Comparison of ENCODE assay signal across 8 cellular contexts in genomic region chr12:48818831-48819590, GRCh38. TPM values are rescaled to one million over a fixed set of nuclear protein-coding genes. Genes with fewer than 3 reads are reported as not detected.
A peak's percentile ranks its signal among the peaks of the same experiment; 100 is the strongest.
DNase-seq lines count a peak whose midpoint lies in the region; ATAC-seq and TF ChIP-seq lines count a peak whose summit lies in the region.

No MANE protein-coding gene starts in this region.

- no peak for TF ChIP-seq POLR2A in ovary (IDR thresholded peaks at IDR 0.05)

- intact Hi-C loops in ovary (cut with DNase I), result no loop called here

- peak overlapping the region; percentile 75 for H3K4me3 ChIP-seq in ovary

- DNase-seq in NCI-H82 (lab: John Stamatoyannopoulos, UW), result peak; percentile 58
- no peak for DNase-seq in NCI-H82 treated with DMSO at 0.1 percent for 48 hours (lab: John Stamatoyannopoulos, UW; ENCODE audit: unreplicated experiment)
- peak in 18 of 34 experiments; percentile 4 to 51 (median 16) for DNase-seq in T-cell
- DNase-seq in effector memory CD8-positive, alpha-beta T cell, result no peak
- peak in 3 of 5 donors; percentile 49 to 66 (median 61) for DNase-seq in ovary
- no peak for DNase-seq in mesenteric fat pad (ENCODE audit: low spot score)

- peak overlapping the region; percentile 23 to 58 for H3K27ac Mint-ChIP-seq in T-cell
- H3K27ac Mint-ChIP-seq in effector memory CD8-positive, alpha-beta T cell, result peak overlapping the region; percentile 45 to 46

- peak overlapping the region; percentile 18 to 95 for H3K27ac ChIP-seq in ovary

- CTCF ChIA-PET in T-cell (lab: Charles Lee), result interaction anchor here in 1 of 2 donors (0.5 kb wide), 1 partner anchor 184 kb away, joined by 3 read pairs; no protein-coding TSS in a partner anchor

- no peaks in the 10 kb centered on the region for H3K36me3 Mint-ChIP-seq in T-cell
- peaks cover 9% of the 10 kb centered on the region for H3K36me3 Mint-ChIP-seq in effector memory CD8-positive, alpha-beta T cell (ENCODE audit: insufficient read depth)

- peak in 1 of 3 donors; percentile 30 for TF ChIP-seq CTCF in ovary (IDR thresholded peaks at IDR 0.05)

- H3K4me1 Mint-ChIP-seq in T-cell, result peaks cover 28 to 40% (median 37%) of the 10 kb centered on the region in 3 donors
- peaks cover 34 to 42% of the 10 kb centered on the region in 2 donors for H3K4me1 Mint-ChIP-seq in effector memory CD8-positive, alpha-beta T cell (ENCODE audit: low read depth in 2 of 2)

- POLR2A ChIA-PET in T-cell (lab: Charles Lee), result interaction anchor here in 1 of 2 donors (0.6 kb wide), 1 partner anchor 578 kb away, joined by 3 read pairs; no protein-coding TSS in a partner anchor

- peak overlapping the region; percentile 74 to 91 (median 86) for H3K4me3 Mint-ChIP-seq in T-cell
- peak overlapping the region; percentile 89 to 93 for H3K4me3 Mint-ChIP-seq in effector memory CD8-positive, alpha-beta T cell

- 15 to 34% (median 32%) methylated on average over 18 to 37 of the region's 37 CpGs for WGBS in ovary, 3 donors

- H3K27me3 ChIP-seq in ovary, result no peaks in the 10 kb centered on the region

- H3K9me3 Mint-ChIP-seq in T-cell, result no peaks in the 10 kb centered on the region
- H3K9me3 Mint-ChIP-seq in effector memory CD8-positive, alpha-beta T cell, result no peaks in the 10 kb centered on the region

- peaks cover 0 to 4% of the 10 kb centered on the region in 2 donors for H3K27me3 Mint-ChIP-seq in T-cell
- no peaks in the 10 kb centered on the region for H3K27me3 Mint-ChIP-seq in effector memory CD8-positive, alpha-beta T cell

- TF ChIP-seq EP300 in ovary (IDR thresholded peaks at IDR 0.05), result no peak

- ATAC-seq in T-cell (replicated peaks in 1 of 4), result peak; percentile 2 to 28 (median 16)
- no peak for ATAC-seq in effector memory CD8-positive, alpha-beta T cell (replicated peaks)
- ATAC-seq in HG03045 (IDR thresholded peaks at IDR 0.05; ENCODE audit: unreplicated experiment), result no peak
- ATAC-seq in HG02852 (IDR thresholded peaks at IDR 0.05; ENCODE audit: unreplicated experiment), result no peak

- H3K4me1 ChIP-seq in ovary (ENCODE audit: insufficient read depth), result peaks cover 12% of the 10 kb centered on the region

- no peaks in the 10 kb centered on the region for H3K36me3 ChIP-seq in ovary

- no peaks in the 10 kb centered on the region for H3K9me3 ChIP-seq in ovary

RNA-seq across cellular contexts. Expression of gene CACNB3, which starts 0.7 kb away (rescaled TPM):
- total RNA-seq in T-cell, result 10 to 100 TPM in 2 of 5 donors, 1 to 10 TPM in 3; 4.3 to 12.4 (median 8.9) TPM
- 100 to 1,000 TPM in 3 of 7 donors, 10 to 100 TPM in 4; 24.1 to 162 (median 92.3) TPM for total RNA-seq in ovary
- polyA plus RNA-seq in ovary, result 10 to 100 TPM; 29.5 to 50.5 TPM
- total RNA-seq in mesenteric fat pad, result 13.2 TPM

RNA-seq across cellular contexts. Expression of gene ADCY6, which starts 30.1 kb away (rescaled TPM):
- total RNA-seq in T-cell (under 1 TPM in 4 of 5 donors, not detected in 1; 0.10 to 0.76 (median 0.66) TPM), ovary (10 to 100 TPM; 14.8 to 83.3 (median 51.9) TPM), mesenteric fat pad (58.5 TPM)
- polyA plus RNA-seq in ovary, result 10 to 100 TPM; 25.4 to 28.1 TPM

RNA-seq across cellular contexts. Expression of gene DDX23, which starts 33.0 kb away (rescaled TPM):
- 100 to 1,000 TPM in 3 of 5 donors, 10 to 100 TPM in 2; 86.8 to 158 (median 144) TPM for total RNA-seq in T-cell
- 10 to 100 TPM; 48.0 to 82.2 (median 70.5) TPM for total RNA-seq in ovary
- polyA plus RNA-seq in ovary, result 100 to 1,000 TPM in 1 of 2 donors, 10 to 100 TPM in 1; 60.0 to 108 TPM
- total RNA-seq in mesenteric fat pad, result 45.1 TPM

RNA-seq across cellular contexts. Expression of gene RND1, which starts 46.7 kb away (rescaled TPM):
- total RNA-seq in T-cell, result 10 to 100 TPM in 1 of 5 donors, 1 to 10 TPM in 4; 2.6 to 10.5 (median 5.0) TPM
- total RNA-seq in ovary, result 1 to 10 TPM in 1 of 7 donors, under 1 TPM in 6; 0.23 to 3.8 (median 0.38) TPM
- 1 to 10 TPM; 1.2 to 2.1 TPM for polyA plus RNA-seq in ovary
- 4.7 TPM for total RNA-seq in mesenteric fat pad

Comparison
In these comparisons a context has a peak if more than half of its experiments do, and no peak if none do; other contexts are left out.
1. DNase-seq: peak in NCI-H82 (single experiment), T-cell (18 of 34) and ovary (3 of 5); none in NCI-H82 treated with DMSO at 0.1 percent for 48 hours (single experiment), effector memory CD8-positive, alpha-beta T cell (0 of 3) and mesenteric fat pad (single experiment).
2. ATAC-seq: peak in T-cell (4 of 4); none in effector memory CD8-positive, alpha-beta T cell (single experiment), HG03045 (single experiment) and HG02852 (single experiment).
3. RNA of gene ADCY6, which starts 30.1 kb away (total RNA-seq): 58.5 TPM in mesenteric fat pad (single experiment) and 14.8 to 83.3 TPM in ovary; 0.10 to 0.76 TPM in T-cell; every median in the first group is over 4 times any median in the second.